Comparison of ENCODE assay signal across 8 cellular contexts in the genomic region with DNA sequence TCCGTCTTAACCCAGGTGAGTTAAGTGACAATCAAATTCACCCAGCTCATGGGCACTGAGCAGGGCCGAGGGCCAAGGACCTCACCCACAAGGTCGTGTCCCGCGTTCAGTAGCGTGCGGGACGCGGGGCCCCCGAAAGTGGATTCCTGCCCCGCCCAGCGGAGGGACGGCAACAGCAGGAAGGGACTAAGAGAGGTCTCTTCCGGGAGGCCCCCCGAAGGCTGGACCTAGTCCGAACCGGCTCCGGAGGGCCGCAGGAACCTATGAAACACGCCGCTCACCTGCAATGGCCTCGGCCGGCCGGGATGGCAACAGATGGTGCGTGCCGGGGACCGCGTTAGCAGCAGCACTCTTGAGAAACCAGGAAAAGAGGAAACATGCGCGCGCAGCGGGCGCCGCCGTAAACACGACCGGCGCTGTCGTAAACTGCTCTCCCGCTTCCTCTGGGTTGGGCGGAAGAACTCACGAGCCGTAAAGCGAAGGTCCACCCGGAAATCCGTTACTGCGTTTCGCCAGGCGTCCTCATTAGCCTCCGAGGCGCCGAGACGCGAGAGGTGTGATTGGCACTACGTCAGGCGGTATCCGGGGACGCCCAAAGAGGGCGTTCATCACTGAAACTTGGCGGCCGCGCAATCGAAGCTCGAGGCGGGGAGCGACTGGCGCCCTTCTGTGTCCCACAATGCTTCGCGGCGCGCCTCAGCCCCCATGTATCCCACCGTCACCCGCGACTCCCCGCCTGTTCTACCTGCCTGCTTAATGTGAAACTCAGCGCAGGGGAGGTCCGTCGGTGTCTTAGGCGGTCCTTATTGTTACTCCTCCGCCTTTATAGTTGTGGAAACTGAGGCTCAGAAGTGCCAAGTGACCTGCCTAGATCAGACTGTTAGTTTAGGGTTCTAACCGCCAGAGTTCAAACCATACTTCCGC. TPM values are rescaled to one million over a fixed set of nuclear protein-coding genes. Genes with fewer than 3 reads are reported as not detected.
DNase-seq lines count a peak whose midpoint lies in the region; ATAC-seq, FAIRE-seq and TF ChIP-seq lines count a peak whose summit lies in the region.

A gene with protein sequence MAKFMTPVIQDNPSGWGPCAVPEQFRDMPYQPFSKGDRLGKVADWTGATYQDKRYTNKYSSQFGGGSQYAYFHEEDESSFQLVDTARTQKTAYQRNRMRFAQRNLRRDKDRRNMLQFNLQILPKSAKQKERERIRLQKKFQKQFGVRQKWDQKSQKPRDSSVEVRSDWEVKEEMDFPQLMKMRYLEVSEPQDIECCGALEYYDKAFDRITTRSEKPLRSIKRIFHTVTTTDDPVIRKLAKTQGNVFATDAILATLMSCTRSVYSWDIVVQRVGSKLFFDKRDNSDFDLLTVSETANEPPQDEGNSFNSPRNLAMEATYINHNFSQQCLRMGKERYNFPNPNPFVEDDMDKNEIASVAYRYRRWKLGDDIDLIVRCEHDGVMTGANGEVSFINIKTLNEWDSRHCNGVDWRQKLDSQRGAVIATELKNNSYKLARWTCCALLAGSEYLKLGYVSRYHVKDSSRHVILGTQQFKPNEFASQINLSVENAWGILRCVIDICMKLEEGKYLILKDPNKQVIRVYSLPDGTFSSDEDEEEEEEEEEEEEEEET (minus strand): TSS at position 372 of the 924 bp plus-strand sequence. CDS start 3,045 bp downstream, outside the sequence.

- peak within 1 kb of the TSS; percentile 74 for H4K91ac ChIP-seq in trophoblast cell (ENCODE audit: low read depth, low read length)

- H3K9ac ChIP-seq in trophoblast cell (ENCODE audit: low read length): peak within 1 kb of the TSS; percentile 92

- TF ChIP-seq POLR2A in GM12892 (IDR thresholded peaks at IDR 0.05; ENCODE audit: low read depth, low read length): peak; percentile 97
- peak; percentile 39 to 82 for TF ChIP-seq POLR2A in adrenal gland (IDR thresholded peaks at IDR 0.05)
- peak; percentile 77 for TF ChIP-seq POLR2A in transverse colon (IDR thresholded peaks at IDR 0.05)

- peak; percentile 99 for FAIRE-seq in GM12892 (lab: Jason Lieb, UNC)

- H3K79me1 ChIP-seq in trophoblast cell (ENCODE audit: low read length): peaks cover 12% of the 10 kb centered on the region

- TF ChIP-seq CTCF in adrenal gland (IDR thresholded peaks at IDR 0.05): peak in 1 of 6 experiments; percentile 8
- TF ChIP-seq CTCF in transverse colon (IDR thresholded peaks at IDR 0.05): peak in 2 of 5 experiments; percentile 0 to 34

- WGBS in adrenal gland, 4 donors: 0 to 1% (median 0%) methylated on average over 23 to 82 of the region's 82 CpGs
- no CpG with 5 or more reads among the region's 82 CpGs for WGBS in trophoblast cell (ENCODE audit: extremely low coverage, insufficient coverage, insufficient read length)
- WGBS in transverse colon (ENCODE audit: low coverage in 1 of 2), 2 donors: 0 to 1% methylated on average over 5 to 80 of the region's 82 CpGs

- H3K36me3 ChIP-seq in adrenal gland (replicated peaks in 1 of 2): peaks cover 0 to 28% of the 10 kb centered on the region in 2 donors
- peaks cover 11 to 19% of the 10 kb centered on the region in 2 experiments for H3K36me3 ChIP-seq in trophoblast cell (ENCODE audit: control insufficient read depth in 1 of 2, insufficient read depth in 2 of 2, low read length in 2 of 2)
- H3K36me3 ChIP-seq in transverse colon: peaks cover 0 to 24% (median 12%) of the 10 kb centered on the region in 4 donors

- no peak within 1 kb of the TSS for H2BK12ac ChIP-seq in trophoblast cell (ENCODE audit: low read length)

- peak; percentile 3 for TF ChIP-seq EP300 in transverse colon (IDR thresholded peaks at IDR 0.05; ENCODE audit: low read depth)

- DNase-seq in GM12892 (ENCODE audit: insufficient read length) (peak; percentile 81), NCI-H146 (lab: John Stamatoyannopoulos, UW) (peak; percentile 96), T-helper 1 cell (peak; percentile 96 to 100 (median 98)), adrenal gland (peak; percentile 96 to 99 (median 98)), cardiac septum (ENCODE audit: low spot score) (peak; percentile 99), trophoblast cell (peak; percentile 100), transverse colon (peak; percentile 99)

- peak within 1 kb of the TSS; percentile 37 for H2BK120ac ChIP-seq in trophoblast cell (ENCODE audit: insufficient read depth, low read length, poor library complexity)

- ATAC-seq in HG02852 (IDR thresholded peaks at IDR 0.05; ENCODE audit: unreplicated experiment): peak; percentile 94

- H3K27ac ChIP-seq in adrenal gland (peak within 1 kb of the TSS; percentile 40 to 89 (median 88)), trophoblast cell (ENCODE audit: low read depth, low read length) (peak within 1 kb of the TSS; percentile 86), transverse colon (peak within 1 kb of the TSS; percentile 87 to 96 (median 95))

- H3K27me3 ChIP-seq in adrenal gland (no peaks in the 10 kb centered on the region), trophoblast cell (ENCODE audit: insufficient read depth, low read length) (no peaks in the 10 kb centered on the region), transverse colon (no peaks in the 10 kb centered on the region)

- H4K12ac ChIP-seq in trophoblast cell (ENCODE audit: low read depth, low read length): peak within 1 kb of the TSS; percentile 75

- no peaks in the 10 kb centered on the region for H3K9me3 ChIP-seq in adrenal gland (replicated peaks in 1 of 3)
- H3K9me3 ChIP-seq in trophoblast cell (ENCODE audit: insufficient read depth, low read depth, low read length): peaks cover 2% of the 10 kb centered on the region
- H3K9me3 ChIP-seq in transverse colon: no peaks in the 10 kb centered on the region

- H3K23ac ChIP-seq in trophoblast cell (ENCODE audit: low read length): no peak within 1 kb of the TSS

- H2AFZ ChIP-seq in trophoblast cell (ENCODE audit: insufficient read depth, low read length, poor library complexity): peak within 1 kb of the TSS; percentile 58

- H3K14ac ChIP-seq in trophoblast cell (ENCODE audit: low read length): peak within 1 kb of the TSS; percentile 85

- peak within 1 kb of the TSS; percentile 93 for H4K8ac ChIP-seq in trophoblast cell (ENCODE audit: low read depth, low read length)

- peak within 1 kb of the TSS; percentile 90 for H3K4me2 ChIP-seq in trophoblast cell (ENCODE audit: low read length)

- H3K79me2 ChIP-seq in trophoblast cell (ENCODE audit: control insufficient read depth, insufficient read depth, low read length, poor library complexity): peaks cover 9% of the 10 kb centered on the region

- in situ Hi-C loops in transverse colon (cut with MboI; ENCODE audit: low pct_ligation_motif_present in 1 of 4, low pct_unique_long_range_greater_than_20kb in 1 of 4, low sequenced_read_pairs in 3 of 4): loop anchor here in 2 of 4 donors (25.0 kb wide), 2 partner anchors 233 to 333 kb away; partner anchors contain the start of gene NCF4 (in 2 of the 2)

- peak within 1 kb of the TSS; percentile 41 for H3K18ac ChIP-seq in trophoblast cell (ENCODE audit: low read length)

- H3K4me1 ChIP-seq in adrenal gland (replicated peaks in 1 of 2) (peaks cover 0 to 21% of the 10 kb centered on the region in 2 donors), trophoblast cell (ENCODE audit: control insufficient read depth in 1 of 2, insufficient read depth in 2 of 2, low read length in 2 of 2) (peaks cover 6% of the 10 kb centered on the region in 2 experiments), transverse colon (peaks cover 4 to 21% (median 14%) of the 10 kb centered on the region in 4 donors)

- peak within 1 kb of the TSS; percentile 59 for H2BK5ac ChIP-seq in trophoblast cell (ENCODE audit: low read depth, low read length, poor library complexity)

- H3K4me3 ChIP-seq in adrenal gland (peak within 1 kb of the TSS; percentile 7 to 90 (median 70)), trophoblast cell (ENCODE audit: low read depth, low read length) (peak within 1 kb of the TSS; percentile 87), transverse colon (peak within 1 kb of the TSS; percentile 59 to 90 (median 74))

- H2AK5ac ChIP-seq in trophoblast cell (ENCODE audit: low read length): peak within 1 kb of the TSS; percentile 63

- H3K4ac ChIP-seq in trophoblast cell (ENCODE audit: low read depth, low read length): peak within 1 kb of the TSS; percentile 87

- intact Hi-C loops in adrenal gland (cut with DNase I): no loop called here
- intact Hi-C loops in cardiac septum (cut with DNase I): loop anchor here (2.0 kb wide), 1 partner anchor 22 kb away; the partner anchor contains the start of gene FOXRED2
- intact Hi-C loops in transverse colon (cut with DNase I; ENCODE audit: low total_unique reads): no loop called here

RNA-seq across cellular contexts. Expression of the gene that starts here (rescaled TPM):
- polyA plus RNA-seq in GM12892 (2012; ENCODE audit: missing spikeins): 282 TPM
- total RNA-seq in adrenal gland (100 to 1,000 TPM; 121 to 319 (median 187) TPM), cardiac septum (82.3 TPM), transverse colon (100 to 1,000 TPM in 3 of 4 donors, 10 to 100 TPM in 1; 69.6 to 217 (median 146) TPM)
- polyA plus RNA-seq in adrenal gland: 100 to 1,000 TPM; 118 to 174 (median 174) TPM
- polyA plus RNA-seq in trophoblast cell (2013): 134 and 140 TPM in 2 replicates

Comparison
In these comparisons a context has a peak if more than half of its experiments do, and no peak if none do; other contexts are left out.
1. Peak in every context shown above with its lines: DNase-seq, ATAC-seq, H3K4me3 ChIP-seq and H3K27ac ChIP-seq.